In genomic region chr4:119040711-119041185, GRCh38 we compare ENCODE assay signal across 2 cellular contexts.
TF ChIP-seq lines count a peak whose summit lies in the region.

No MANE protein-coding gene starts in this region.

TF ChIP-seq in IMR-90, 13 proteins besides CTCF, POLR2A, EP300 and RAD21:
- no peak for TF ChIP-seq MXI1 (IDR thresholded peaks at IDR 0.05; ENCODE audit: borderline replicate concordance, low read depth, low read length)
- TF ChIP-seq FOS (IDR thresholded peaks at IDR 0.05; ENCODE audit: low read depth, low read length) = peak; percentile 57; the same call in 1 of the 2 replicates

TF ChIP-seq in H1, 55 proteins besides CTCF, POLR2A, EP300 and RAD21:
- TF ChIP-seq SIN3A (conservative IDR thresholded peaks at IDR 0.05 in 1 of 2, IDR thresholded peaks at IDR 0.05 in 1 of 2; ENCODE audit: low read depth in 1 of 2, low read length in 2 of 2) (no peak), TBP (IDR thresholded peaks at IDR 0.05; ENCODE audit: low read depth, low read length) (no peak), CHD7 (IDR thresholded peaks at IDR 0.05; ENCODE audit: insufficient replicate concordance, low read length) (no peak), JUN (IDR thresholded peaks at IDR 0.05; ENCODE audit: low read depth, low read length) (no peak)
TF ChIP-seq in H1: peak in this region for 0.
